In the genomic region with DNA sequence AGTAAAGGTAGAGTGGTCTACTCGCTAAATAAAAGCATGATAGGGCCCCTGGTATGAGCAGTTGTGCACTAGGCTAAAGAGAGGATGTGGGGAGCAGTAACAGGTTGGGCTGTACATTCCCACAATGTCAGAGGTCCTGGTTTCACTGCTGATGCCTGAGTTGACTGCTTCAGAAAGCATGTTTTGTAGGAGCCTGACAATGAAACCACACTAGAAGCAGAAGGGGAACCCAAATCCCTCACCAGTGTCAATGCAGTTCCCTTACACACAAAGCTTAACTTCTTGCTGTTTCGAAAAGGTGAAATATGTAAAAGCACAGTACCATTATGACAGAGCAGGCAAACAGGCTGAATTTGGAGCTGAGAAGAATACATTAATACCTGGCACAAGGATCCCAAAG, we compare ENCODE assay signal across 11 cellular contexts.
A peak's percentile ranks its signal among the peaks of the same experiment; 100 is the strongest.
DNase-seq lines count a peak whose midpoint lies in the region; ATAC-seq and TF ChIP-seq lines count a peak whose summit lies in the region.
"Had no signal": no experiment of that assay in that cellular context is flagged by ENCODE, and none has a peak within 500 bp of the region (broad histone marks: within the 10 kb centered on the region; RNA-seq: fewer than 3 reads in every experiment).

No MANE protein-coding gene starts in this region.

- CTCF ChIA-PET in HEK293T (lab: Yijun Ruan, JAX) = no interaction called here
- CTCF ChIA-PET in activated CD4-positive, alpha-beta memory T cell treated with anti-CD3 and anti-CD28 coated beads, Interleukin-2, amount 10 ng/mL, durations not matched to agents 7 days and 5 days (lab: Charles Lee) = no interaction called here

- no peaks in the 10 kb centered on the region for H3K36me3 Mint-ChIP-seq in activated CD4-positive, alpha-beta memory T cell treated with anti-CD3 and anti-CD28 coated beads, Interleukin-2, amount 10 ng/mL, durations not matched to agents 7 days and 5 days (ENCODE audit: low read depth)
- H3K36me3 Mint-ChIP-seq: WTC11 had no signal

- H3K27ac Mint-ChIP-seq in activated CD4-positive, alpha-beta memory T cell treated with anti-CD3 and anti-CD28 coated beads, Interleukin-2, amount 10 ng/mL, durations not matched to agents 7 days and 5 days = no peak overlapping the region
- H3K27ac Mint-ChIP-seq: WTC11 had no signal

- no peak overlapping the region for H3K4me3 Mint-ChIP-seq in activated CD4-positive, alpha-beta memory T cell treated with anti-CD3 and anti-CD28 coated beads, Interleukin-2, amount 10 ng/mL, durations not matched to agents 7 days and 5 days
- H3K4me3 Mint-ChIP-seq: activated T-cell treated with anti-CD3 and anti-CD28 coated beads, Interleukin-2, amount 50 U/mL, for 4 hours; WTC11 had no signal

- ATAC-seq in GM19351 (IDR thresholded peaks at IDR 0.05; ENCODE audit: unreplicated experiment) = peak; percentile 86
- ATAC-seq in HG02623 (IDR thresholded peaks at IDR 0.05; ENCODE audit: unreplicated experiment) = peak; percentile 78
- ATAC-seq in HG03342 (IDR thresholded peaks at IDR 0.05; ENCODE audit: unreplicated experiment) = peak; percentile 89
- ATAC-seq: activated T-cell treated with anti-CD3 and anti-CD28 coated beads, Interleukin-2, amount 50 U/mL, for 4 hours; WTC11 had no signal

- DNase-seq in GM10266 (ENCODE audit: extremely low spot score) (peak; percentile 4), HEK293T (ENCODE audit: extremely low spot score) (no peak), DMS53 (lab: John Stamatoyannopoulos, UW) (no peak)
- no peak for DNase-seq in central memory CD4-positive, alpha-beta T cell
- no peak for DNase-seq in activated CD4-positive, alpha-beta memory T cell treated with anti-CD3 and anti-CD28 coated beads, Interleukin-2, amount 10 ng/mL, durations not matched to agents 7 days and 5 days
- DNase-seq: activated T-cell treated with anti-CD3 and anti-CD28 coated beads, Interleukin-2, amount 50 U/mL, for 4 hours; IMR-90 had no signal

- H3K27me3 Mint-ChIP-seq in activated CD4-positive, alpha-beta memory T cell treated with anti-CD3 and anti-CD28 coated beads, Interleukin-2, amount 10 ng/mL, durations not matched to agents 7 days and 5 days = no peaks in the 10 kb centered on the region

- peaks cover 4% of the 10 kb centered on the region for H3K9me3 Mint-ChIP-seq in activated CD4-positive, alpha-beta memory T cell treated with anti-CD3 and anti-CD28 coated beads, Interleukin-2, amount 10 ng/mL, durations not matched to agents 7 days and 5 days
- H3K9me3 Mint-ChIP-seq: WTC11 had no signal

- no peaks in the 10 kb centered on the region for H3K4me1 Mint-ChIP-seq in activated CD4-positive, alpha-beta memory T cell treated with anti-CD3 and anti-CD28 coated beads, Interleukin-2, amount 10 ng/mL, durations not matched to agents 7 days and 5 days

- POLR2A ChIA-PET in HEK293T (lab: Yijun Ruan, JAX) = no interaction called here
- POLR2A ChIA-PET in activated CD4-positive, alpha-beta memory T cell treated with anti-CD3 and anti-CD28 coated beads, Interleukin-2, amount 10 ng/mL, durations not matched to agents 7 days and 5 days (lab: Charles Lee) = no interaction called here

- no peak for TF ChIP-seq CTCF in GM10266 (IDR thresholded peaks at IDR 0.05; ENCODE audit: control insufficient read depth, insufficient read depth, low read depth, missing control alignments)

TF ChIP-seq in HEK293T, 16 proteins besides CTCF, POLR2A, EP300 and RAD21:
- TF ChIP-seq TARDBP (IDR thresholded peaks at IDR 0.05) = no peak
- TF ChIP-seq NFRKB (IDR thresholded peaks at IDR 0.05) = no peak
- TF ChIP-seq FOXA1 (IDR thresholded peaks at IDR 0.05) = no peak
- no peak for TF ChIP-seq SP1 (IDR thresholded peaks at IDR 0.05)
- TF ChIP-seq L3MBTL2 (conservative IDR thresholded peaks at IDR 0.05) = no peak
- TF ChIP-seq ARNT (IDR thresholded peaks at IDR 0.05) = no peak
- TF ChIP-seq HDGF (IDR thresholded peaks at IDR 0.05; ENCODE audit: borderline replicate concordance) = no peak
- TF ChIP-seq, protein P1, sequence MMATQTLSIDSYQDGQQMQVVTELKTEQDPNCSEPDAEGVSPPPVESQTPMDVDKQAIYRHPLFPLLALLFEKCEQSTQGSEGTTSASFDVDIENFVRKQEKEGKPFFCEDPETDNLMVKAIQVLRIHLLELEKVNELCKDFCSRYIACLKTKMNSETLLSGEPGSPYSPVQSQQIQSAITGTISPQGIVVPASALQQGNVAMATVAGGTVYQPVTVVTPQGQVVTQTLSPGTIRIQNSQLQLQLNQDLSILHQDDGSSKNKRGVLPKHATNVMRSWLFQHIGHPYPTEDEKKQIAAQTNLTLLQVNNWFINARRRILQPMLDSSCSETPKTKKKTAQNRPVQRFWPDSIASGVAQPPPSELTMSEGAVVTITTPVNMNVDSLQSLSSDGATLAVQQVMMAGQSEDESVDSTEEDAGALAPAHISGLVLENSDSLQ (IDR thresholded peaks at IDR 0.05) = no peak
- TF ChIP-seq FOXK2 (IDR thresholded peaks at IDR 0.05) = no peak
- TF ChIP-seq ZNF384 (IDR thresholded peaks at IDR 0.05) = no peak
